In the genomic region with DNA sequence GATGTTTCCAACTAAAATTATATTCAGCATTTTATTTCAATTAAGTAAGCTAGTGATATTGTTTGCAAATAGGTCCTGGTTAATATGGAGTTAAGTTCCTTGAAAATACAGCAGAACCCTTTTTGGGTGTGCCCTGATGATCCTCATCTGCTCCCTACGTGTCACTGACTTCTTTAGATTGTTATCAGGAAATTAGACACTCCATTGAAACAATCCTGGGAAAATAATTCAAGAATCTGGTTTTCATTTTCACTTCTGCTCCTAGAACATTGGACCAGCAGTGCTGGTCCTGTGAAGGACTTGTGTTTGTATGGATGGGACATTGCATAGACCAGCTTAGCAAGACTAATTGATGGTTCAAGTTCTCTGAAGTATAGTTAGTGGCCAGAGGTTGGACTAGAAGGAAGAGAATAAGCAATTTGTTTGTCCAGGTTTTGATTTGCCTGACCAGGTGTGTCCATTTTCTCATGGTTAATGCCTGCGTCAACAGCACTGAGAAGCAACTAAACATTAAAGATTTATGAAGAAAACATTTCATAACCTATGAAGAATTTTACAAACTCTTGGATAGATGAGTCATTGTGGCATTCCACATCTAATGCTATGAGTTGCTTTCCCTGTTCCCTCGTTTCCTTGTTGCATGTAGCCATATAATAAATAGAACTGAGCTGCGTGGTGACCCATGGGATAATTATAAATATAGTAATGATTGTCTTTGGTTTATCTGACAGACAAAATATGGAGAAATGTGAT, we compare ENCODE assay signal across 1 cellular context.
TF ChIP-seq lines count a peak whose summit lies in the region.

No MANE protein-coding gene starts in this region.

TF ChIP-seq in IMR-90, 13 proteins besides CTCF, POLR2A, EP300 and RAD21:
- TF ChIP-seq RCOR1 (IDR thresholded peaks at IDR 0.05; ENCODE audit: insufficient replicate concordance, low read length) (no peak), BHLHE40 (IDR thresholded peaks at IDR 0.05; ENCODE audit: low read depth, low read length) (no peak), CHD1 (IDR thresholded peaks at IDR 0.05; ENCODE audit: low read depth, low read length) (no peak), CEBPB (IDR thresholded peaks at IDR 0.05; ENCODE audit: low read depth, low read length) (no peak), FOS (IDR thresholded peaks at IDR 0.05; ENCODE audit: low read depth, low read length) (no peak)
